Comparison of ENCODE assay signal across 20 cellular contexts in the genomic region with DNA sequence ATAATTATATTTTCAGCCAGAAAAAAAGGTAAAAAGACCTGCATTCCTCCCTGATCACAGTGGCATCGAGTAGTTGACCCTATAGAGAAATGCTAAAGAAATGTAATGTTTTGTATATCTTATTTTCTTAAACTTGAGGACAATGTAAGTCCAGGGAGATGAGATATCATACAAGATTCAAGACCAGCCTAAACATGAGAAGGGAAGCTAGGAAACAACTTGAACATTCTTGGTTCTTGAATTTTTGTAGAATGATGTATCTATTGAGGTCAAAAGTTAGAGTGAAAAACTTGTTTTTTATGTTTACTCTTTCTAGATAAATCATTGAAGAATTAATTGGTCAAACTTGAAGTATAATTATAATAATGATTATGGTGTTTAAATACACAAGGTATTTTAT.
"Had no signal": no experiment of that assay in that cellular context is flagged by ENCODE, and none has a peak within 500 bp of the region (broad histone marks: within the 10 kb centered on the region; RNA-seq: fewer than 3 reads in every experiment).

No MANE protein-coding gene starts in this region.

- H3K27me3 Mint-ChIP-seq: activated CD4-positive, alpha-beta T cell treated with anti-CD3 and anti-CD28 coated beads for 36 hours; activated CD8-positive, alpha-beta memory T cell treated with anti-CD3 and anti-CD28 coated beads, Interleukin-2, amount 10 ng/mL, durations not matched to agents 7 days and 5 days; activated naive CD4-positive, alpha-beta T cell treated with anti-CD3 and anti-CD28 coated beads, Interleukin-2, amount 50 U/mL, for 24 hours; activated T-cell treated with anti-CD3 and anti-CD28 coated beads, Interleukin-2, amount 50 U/mL, for 24 hours; naive thymus-derived CD4-positive, alpha-beta T cell had no signal

- H3K9me3 ChIP-seq: left lung, mucosa of descending colon, tibial nerve, vagina had no signal

- H3K27ac ChIP-seq: coronary artery, epithelial cell of prostate, left lung, tibial nerve, vagina had no signal

- H3K4me3 Mint-ChIP-seq: activated CD4-positive, alpha-beta memory T cell treated with anti-CD3 and anti-CD28 coated beads for 36 hours; activated CD4-positive, alpha-beta T cell treated with anti-CD3 and anti-CD28 coated beads for 36 hours; activated CD8-positive, alpha-beta memory T cell treated with anti-CD3 and anti-CD28 coated beads, Interleukin-2, amount 10 ng/mL, durations not matched to agents 7 days and 5 days; activated naive CD4-positive, alpha-beta T cell treated with anti-CD3 and anti-CD28 coated beads, Interleukin-2, amount 50 U/mL, for 24 hours; activated T-cell treated with anti-CD3 and anti-CD28 coated beads, Interleukin-2, amount 50 U/mL, for 24 hours; naive thymus-derived CD4-positive, alpha-beta T cell; T-helper 17 cell had no signal

- H3K27me3 ChIP-seq: left lung, tibial nerve, vagina had no signal

- H3K36me3 ChIP-seq: left lung, tibial nerve, vagina had no signal

- H3K27ac Mint-ChIP-seq: activated CD4-positive, alpha-beta memory T cell treated with anti-CD3 and anti-CD28 coated beads for 36 hours; activated CD4-positive, alpha-beta T cell treated with anti-CD3 and anti-CD28 coated beads for 36 hours; activated CD8-positive, alpha-beta memory T cell treated with anti-CD3 and anti-CD28 coated beads, Interleukin-2, amount 10 ng/mL, durations not matched to agents 7 days and 5 days; activated naive CD4-positive, alpha-beta T cell treated with anti-CD3 and anti-CD28 coated beads, Interleukin-2, amount 50 U/mL, for 24 hours; activated T-cell treated with anti-CD3 and anti-CD28 coated beads, Interleukin-2, amount 50 U/mL, for 24 hours; T-helper 17 cell had no signal

- H3K4me1 ChIP-seq: left lung had no signal

- H3K9me3 Mint-ChIP-seq: activated CD4-positive, alpha-beta memory T cell treated with anti-CD3 and anti-CD28 coated beads for 36 hours; activated naive CD4-positive, alpha-beta T cell treated with anti-CD3 and anti-CD28 coated beads, Interleukin-2, amount 50 U/mL, for 24 hours had no signal

- DNase-seq: activated CD4-positive, alpha-beta memory T cell treated with anti-CD3 and anti-CD28 coated beads for 36 hours; activated CD4-positive, alpha-beta T cell treated with anti-CD3 and anti-CD28 coated beads for 36 hours; activated CD8-positive, alpha-beta memory T cell treated with anti-CD3 and anti-CD28 coated beads, Interleukin-2, amount 10 ng/mL, durations not matched to agents 7 days and 5 days; activated T-cell treated with anti-CD3 and anti-CD28 coated beads, Interleukin-2, amount 50 U/mL, for 24 hours; amniotic stem cell; central memory CD4-positive, alpha-beta T cell; effector CD8-positive, alpha-beta T cell; left lung; naive thymus-derived CD4-positive, alpha-beta T cell; stimulated activated CD4-positive, alpha-beta T cell treated with anti-CD3 and anti-CD28 coated beads, Interleukin-15, amount 100 ng/mL, for 24 hours; stimulated activated CD4-positive, alpha-beta T cell treated with anti-CD3 and anti-CD28 coated beads, Interleukin-4, amount 100 ng/mL, for 1 hour; stimulated activated naive CD4-positive, alpha-beta T cell; substantia nigra; T-helper 17 cell had no signal

- H3K4me1 Mint-ChIP-seq: activated CD8-positive, alpha-beta memory T cell treated with anti-CD3 and anti-CD28 coated beads, Interleukin-2, amount 10 ng/mL, durations not matched to agents 7 days and 5 days; T-helper 17 cell had no signal

- H3K36me3 Mint-ChIP-seq: activated CD4-positive, alpha-beta memory T cell treated with anti-CD3 and anti-CD28 coated beads for 36 hours; activated CD8-positive, alpha-beta memory T cell treated with anti-CD3 and anti-CD28 coated beads, Interleukin-2, amount 10 ng/mL, durations not matched to agents 7 days and 5 days; activated naive CD4-positive, alpha-beta T cell treated with anti-CD3 and anti-CD28 coated beads, Interleukin-2, amount 50 U/mL, for 24 hours; naive thymus-derived CD4-positive, alpha-beta T cell had no signal

- ATAC-seq: activated CD4-positive, alpha-beta T cell treated with anti-CD3 and anti-CD28 coated beads for 36 hours; activated CD8-positive, alpha-beta memory T cell treated with anti-CD3 and anti-CD28 coated beads, Interleukin-2, amount 10 ng/mL, durations not matched to agents 7 days and 5 days; left lung; mucosa of descending colon; naive thymus-derived CD4-positive, alpha-beta T cell; T-helper 17 cell had no signal

- H3K4me3 ChIP-seq: coronary artery, left lung, mucosa of descending colon, tibial nerve, vagina had no signal
